In genomic region chr11:102317099-102317767, GRCh38 we compare ENCODE assay signal across 1 cellular context.
TF ChIP-seq lines count a peak whose summit lies in the region.

BIRC3 (plus strand) TSS chr11:102317484; CDS start chr11:102324510, 7,026 bp downstream.

TF ChIP-seq in GM12878, 131 proteins besides CTCF, POLR2A, EP300 and RAD21 (continued from another document and continues in another):
- peak; percentile 89 for TF ChIP-seq SMAD1 (IDR thresholded peaks at IDR 0.05; ENCODE audit: low read depth, partially characterized antibody)
- peak; percentile 97 for TF ChIP-seq MTA3 (IDR thresholded peaks at IDR 0.05; ENCODE audit: borderline replicate concordance, low read length)
- 0 out of 2 replicates have a peak, but pooled peaks have one; percentile 56 for TF ChIP-seq RCOR1 (conservative IDR thresholded peaks at IDR 0.05; ENCODE audit: low read depth, low read length)
- TF ChIP-seq PBX3 (IDR thresholded peaks at IDR 0.05; ENCODE audit: insufficient replicate concordance, low read depth, low read length): peak; percentile 10
- TF ChIP-seq NFIC (IDR thresholded peaks at IDR 0.05; ENCODE audit: low read depth, low read length): peak; percentile 98
- TF ChIP-seq CHD1 (IDR thresholded peaks at IDR 0.05; ENCODE audit: low read depth, low read length): peak; percentile 10; the same call in 1 of the 2 replicates
- TF ChIP-seq IRF3 (IDR thresholded peaks at IDR 0.05): no peak
- no peak for TF ChIP-seq HCFC1 (IDR thresholded peaks at IDR 0.05; ENCODE audit: low read length)
- peak; percentile 90; the same call in 1 of the 2 replicates for TF ChIP-seq CHD2 (IDR thresholded peaks at IDR 0.05; ENCODE audit: borderline replicate concordance, low read depth, low read length)
- TF ChIP-seq KDM1A (IDR thresholded peaks at IDR 0.05; ENCODE audit: borderline replicate concordance): no peak
- TF ChIP-seq HDAC6 (IDR thresholded peaks at IDR 0.05; ENCODE audit: unreplicated experiment): peak; percentile 62
- peak; percentile 88 for TF ChIP-seq ZNF687 (IDR thresholded peaks at IDR 0.05)
- TF ChIP-seq SIX5 (IDR thresholded peaks at IDR 0.05; ENCODE audit: low read depth, low read length, severe bottlenecking): no peak
- TF ChIP-seq CUX1 (IDR thresholded peaks at IDR 0.05; ENCODE audit: insufficient replicate concordance, low read depth, low read length): peak; percentile 67
- TF ChIP-seq DPF2 (IDR thresholded peaks at IDR 0.05): peak; percentile 97
- TF ChIP-seq FOXK2 (IDR thresholded peaks at IDR 0.05): no peak
- TF ChIP-seq MYC (IDR thresholded peaks at IDR 0.05; ENCODE audit: insufficient read depth, insufficient read length, insufficient replicate concordance, low read length, severe bottlenecking): no peak
- TF ChIP-seq RB1 (IDR thresholded peaks at IDR 0.05; ENCODE audit: borderline replicate concordance): peak; percentile 79; the same call in 1 of the 2 replicates
- peak; percentile 99 for TF ChIP-seq POLR2AphosphoS5 (IDR thresholded peaks at IDR 0.05; ENCODE audit: low read length)
- no peak; the same call in 1 of the 2 replicates for TF ChIP-seq STAT1 (conservative IDR thresholded peaks at IDR 0.05)
- peak; percentile 97 for TF ChIP-seq BHLHE40 (IDR thresholded peaks at IDR 0.05; ENCODE audit: borderline replicate concordance in 1 of 2, low read depth in 2 of 2, low read length in 1 of 2)
- peak; percentile 59 for TF ChIP-seq YY1 (IDR thresholded peaks at IDR 0.05; ENCODE audit: low read depth, low read length)
- peak; percentile 72 for TF ChIP-seq GABPA (IDR thresholded peaks at IDR 0.05; ENCODE audit: low read depth)
- no peak; the same call in 1 of the 2 replicates for TF ChIP-seq ESRRA (IDR thresholded peaks at IDR 0.05; ENCODE audit: low read length)
- peak; percentile 71 for TF ChIP-seq TCF7 (IDR thresholded peaks at IDR 0.05; ENCODE audit: borderline replicate concordance)
- TF ChIP-seq POU2F2 (IDR thresholded peaks at IDR 0.05; ENCODE audit: borderline replicate concordance, low read depth, low read length): peak; percentile 96
- no peak for TF ChIP-seq NR2C1 (IDR thresholded peaks at IDR 0.05)
- 0 out of 2 replicates have a peak, but pooled peaks have one; percentile 69 for TF ChIP-seq HDAC2 (IDR thresholded peaks at IDR 0.05)
- no peak for TF ChIP-seq ZBTB11 (CRISPR knock-in tag; IDR thresholded peaks at IDR 0.05)
- no peak for TF ChIP-seq NR2C2 (IDR thresholded peaks at IDR 0.05; ENCODE audit: borderline replicate concordance, control insufficient read depth, insufficient read length, low read depth)
- peak; percentile 96 for TF ChIP-seq BCL11A (IDR thresholded peaks at IDR 0.05; ENCODE audit: low read depth, low read length)
- no peak for TF ChIP-seq PAX8 (IDR thresholded peaks at IDR 0.05)
- 0 out of 2 replicates have a peak, but pooled peaks have one; percentile 5 for TF ChIP-seq HSF1 (IDR thresholded peaks at IDR 0.05; ENCODE audit: low read depth, low read length)
- TF ChIP-seq ZNF592 (IDR thresholded peaks at IDR 0.05): peak; percentile 59; the same call in 1 of the 2 replicates
